3 cellular contexts compared by ENCODE assay signal in genomic region chr7:73404860-73405259, GRCh38. TPM values are rescaled to one million over a fixed set of nuclear protein-coding genes. Genes with fewer than 3 reads are reported as not detected.
"Had no signal": no experiment of that assay in that cellular context is flagged by ENCODE, and none has a peak within 500 bp of the region (broad histone marks: within the 10 kb centered on the region; RNA-seq: fewer than 3 reads in every experiment).

No MANE protein-coding gene starts in this region.

RNA-seq across cellular contexts. Expression of gene FZD9, which starts 28.7 kb away (rescaled TPM):
- total RNA-seq: MCF 10A, OCI-LY7, SJCRH30 had no signal
